29 cellular contexts compared by ENCODE assay signal in genomic region chr3:170840291-170840859, GRCh38. TPM values are rescaled to one million over a fixed set of nuclear protein-coding genes. Genes with fewer than 3 reads are reported as not detected.
DNase-seq lines count a peak whose midpoint lies in the region; ATAC-seq, FAIRE-seq and TF ChIP-seq lines count a peak whose summit lies in the region.
"Had no signal": no experiment of that assay in that cellular context is flagged by ENCODE, and none has a peak within 500 bp of the region (broad histone marks: within the 10 kb centered on the region; RNA-seq: fewer than 3 reads in every experiment).

No MANE protein-coding gene starts in this region.

- FAIRE-seq in K562 (lab: Jason Lieb, UNC): no peak
- FAIRE-seq: A204.1, keratinocyte had no signal

- no peaks in the 10 kb centered on the region for H3K4me1 Mint-ChIP-seq in activated naive CD4-positive, alpha-beta T cell treated with anti-CD3 and anti-CD28 coated beads for 36 hours (ENCODE audit: low read depth)
- H3K4me1 Mint-ChIP-seq in activated naive CD4-positive, alpha-beta T cell treated with anti-CD3 and anti-CD28 coated beads, Interleukin-2, amount 10 ng/mL, durations not matched to agents 7 days and 5 days: no peaks in the 10 kb centered on the region
- H3K4me1 Mint-ChIP-seq: CD14-positive monocyte; central memory CD8-positive, alpha-beta T cell; naive thymus-derived CD4-positive, alpha-beta T cell; stimulated activated naive CD8-positive, alpha-beta T cell treated with anti-CD3 and anti-CD28 coated beads, Interleukin-15, amount 100 ng/mL, for 72 hours had no signal

- H4K20me1 ChIP-seq in K562 (replicated peaks; ENCODE audit: control insufficient read depth, insufficient read depth, low read length): no peaks in the 10 kb centered on the region

- no peak for TF ChIP-seq CTCF in K562 (IDR thresholded peaks at IDR 0.05 in 2 of 3, conservative IDR thresholded peaks at IDR 0.05 in 1 of 3; ENCODE audit: insufficient read depth in 2 of 3, low read depth in 1 of 3, low read length in 3 of 3)

- ATAC-seq in K562 (no peak), GM18873 (IDR thresholded peaks at IDR 0.05; ENCODE audit: low FRiP score, unreplicated experiment) (no peak)
- ATAC-seq: naive thymus-derived CD4-positive, alpha-beta T cell; stimulated activated naive CD8-positive, alpha-beta T cell treated with anti-CD3 and anti-CD28 coated beads, Interleukin-15, amount 100 ng/mL, for 72 hours had no signal

- no peak overlapping the region for H3K9ac ChIP-seq in K562 (ENCODE audit: insufficient read depth in 1 of 2, low read depth in 2 of 2, low read length in 2 of 2)
- H3K9ac ChIP-seq: parathyroid adenoma had no signal

- TF ChIP-seq RAD21 in K562 (CRISPR knock-in tag; conservative IDR thresholded peaks at IDR 0.05 in 1 of 2, IDR thresholded peaks at IDR 0.05 in 1 of 2): no peak

- no peaks in the 10 kb centered on the region for H3K9me3 ChIP-seq in K562 (replicated peaks; ENCODE audit: control insufficient read depth, insufficient read depth, low read depth, low read length)
- H3K9me3 ChIP-seq: esophagus squamous epithelium, upper lobe of left lung had no signal

- H3K4me2 ChIP-seq in K562 (ENCODE audit: insufficient read depth, low read length): no peak overlapping the region

- H3K4me3 ChIP-seq in K562: no peak overlapping the region
- H3K4me3 ChIP-seq: esophagus squamous epithelium, skin epidermis, upper lobe of left lung had no signal

- peak overlapping the region; percentile 63 for H3K27ac Mint-ChIP-seq in activated naive CD4-positive, alpha-beta T cell treated with anti-CD3 and anti-CD28 coated beads for 36 hours
- H3K27ac Mint-ChIP-seq in activated naive CD4-positive, alpha-beta T cell treated with anti-CD3 and anti-CD28 coated beads, Interleukin-2, amount 10 ng/mL, durations not matched to agents 7 days and 5 days: no peak overlapping the region
- H3K27ac Mint-ChIP-seq: CD14-positive monocyte; naive thymus-derived CD4-positive, alpha-beta T cell; stimulated activated naive CD8-positive, alpha-beta T cell treated with anti-CD3 and anti-CD28 coated beads, Interleukin-15, amount 100 ng/mL, for 72 hours had no signal

- no peaks in the 10 kb centered on the region for H3K4me1 ChIP-seq in K562 (replicated peaks in 1 of 2; ENCODE audit: control insufficient read depth in 2 of 2, insufficient read depth in 2 of 2, low read length in 2 of 2)
- H3K4me1 ChIP-seq: esophagus squamous epithelium, parathyroid adenoma, upper lobe of left lung had no signal

- BruUV-seq in K562 (replicated peaks; lab: Mats Ljungman, UMichigan): no TSS peak

- no peaks in the 10 kb centered on the region for H3K36me3 ChIP-seq in K562 (ENCODE audit: control insufficient read depth, insufficient read depth, low read length)
- H3K36me3 ChIP-seq: esophagus squamous epithelium, upper lobe of left lung had no signal

- H3K4me3 Mint-ChIP-seq in activated naive CD4-positive, alpha-beta T cell treated with anti-CD3 and anti-CD28 coated beads for 36 hours: no peak overlapping the region
- no peak overlapping the region for H3K4me3 Mint-ChIP-seq in activated naive CD4-positive, alpha-beta T cell treated with anti-CD3 and anti-CD28 coated beads, Interleukin-2, amount 10 ng/mL, durations not matched to agents 7 days and 5 days
- H3K4me3 Mint-ChIP-seq: CD14-positive monocyte; central memory CD8-positive, alpha-beta T cell; naive thymus-derived CD4-positive, alpha-beta T cell; stimulated activated naive CD8-positive, alpha-beta T cell treated with anti-CD3 and anti-CD28 coated beads, Interleukin-15, amount 100 ng/mL, for 72 hours had no signal

- H3K27ac ChIP-seq in K562 (ENCODE audit: extremely low read depth, low read depth, low read length): no peak overlapping the region
- H3K27ac ChIP-seq: esophagus squamous epithelium, parathyroid adenoma, skin epidermis, upper lobe of left lung had no signal

- no peaks in the 10 kb centered on the region for H3K79me2 ChIP-seq in K562 (ENCODE audit: control insufficient read depth, insufficient read depth, low read length)
- H3K79me2 ChIP-seq: parathyroid adenoma had no signal

- H2AFZ ChIP-seq in K562 (ENCODE audit: low read depth, low read length): no peak overlapping the region
- H2AFZ ChIP-seq: parathyroid adenoma had no signal

- DNase-seq in activated naive CD4-positive, alpha-beta T cell treated with anti-CD3 and anti-CD28 coated beads for 36 hours: no peak
- DNase-seq in activated naive CD4-positive, alpha-beta T cell treated with anti-CD3 and anti-CD28 coated beads, Interleukin-2, amount 10 ng/mL, durations not matched to agents 7 days and 5 days: no peak
- DNase-seq in K562 (ENCODE audit: extremely low read depth in 1 of 4, low spot score in 3 of 4) (no peak), iris pigment epithelial cell (ENCODE audit: low read depth) (peak; percentile 35), T-helper 2 cell (no peak), NCI-H2107 treated with DMSO at 0.1 percent for 48 hours (lab: John Stamatoyannopoulos, UW; ENCODE audit: unreplicated experiment) (no peak)
- no peak for DNase-seq in stimulated activated CD4-positive, alpha-beta T cell treated with anti-CD3 and anti-CD28 coated beads, Interleukin-1b, Interleukin-23, amount 100 ng/mL, for 48 hours
- DNase-seq: activated CD4-positive, alpha-beta T cell treated with anti-CD3 and anti-CD28 coated beads for 48 hours; activated CD8-positive, alpha-beta memory T cell treated with anti-CD3 and anti-CD28 coated beads, Interleukin-2, amount 50 U/mL, for 4 hours; activated effector memory CD4-positive, alpha-beta T cell treated with Interleukin-2 at 50 U/mL for 16 hours; effector CD4-positive, alpha-beta T cell; esophagus squamous epithelium; hippocampal formation; mammary epithelial cell; naive thymus-derived CD4-positive, alpha-beta T cell; NCI-H1048; NCI-H2029; NCI-H524 treated with DMSO at 0.1 percent for 48 hours; stimulated activated CD4-positive, alpha-beta T cell treated with anti-CD3 and anti-CD28 coated beads, Interleukin-4, amount 100 ng/mL, for 1 hour; stimulated activated naive CD8-positive, alpha-beta T cell treated with anti-CD3 and anti-CD28 coated beads, Interleukin-15, amount 100 ng/mL, for 72 hours; T-helper 1 cell; upper lobe of left lung had no signal

- CTCF ChIA-PET in activated naive CD4-positive, alpha-beta T cell treated with anti-CD3 and anti-CD28 coated beads for 36 hours (lab: Charles Lee): interaction anchor here (0.7 to 1.6 kb wide), 2 partner anchors 28 to 533 kb away, joined by 3 to 6 read pairs; no protein-coding TSS in a partner anchor
- CTCF ChIA-PET in activated naive CD4-positive, alpha-beta T cell treated with anti-CD3 and anti-CD28 coated beads, Interleukin-2, amount 10 ng/mL, durations not matched to agents 7 days and 5 days (lab: Charles Lee): interaction anchor here (0.5 kb wide), 1 partner anchor 31 kb away, joined by 3 read pairs; no protein-coding TSS in a partner anchor
- CTCF ChIA-PET in K562 (lab: Yijun Ruan, JAX; ENCODE audit: low intra/inter-chr PET ratio): no interaction called here

- peaks cover 15% of the 10 kb centered on the region for H3K27me3 Mint-ChIP-seq in activated naive CD4-positive, alpha-beta T cell treated with anti-CD3 and anti-CD28 coated beads for 36 hours (ENCODE audit: low read depth)
- H3K27me3 Mint-ChIP-seq in activated naive CD4-positive, alpha-beta T cell treated with anti-CD3 and anti-CD28 coated beads, Interleukin-2, amount 10 ng/mL, durations not matched to agents 7 days and 5 days: peaks cover 15% of the 10 kb centered on the region

- H3K27me3 ChIP-seq in K562 (ENCODE audit: control insufficient read depth in 2 of 2, insufficient read depth in 2 of 2, low read length in 2 of 2): no peaks in the 10 kb centered on the region; a peak in 1 of 5 replicates
- H3K27me3 ChIP-seq: upper lobe of left lung had no signal

- WGBS in K562 (ENCODE audit: insufficient coverage, low coverage, missing lambda C conversion rate): 59% methylated on average over 2 of the region's 2 CpGs

- intact Hi-C loops in activated naive CD4-positive, alpha-beta T cell treated with anti-CD3 and anti-CD28 coated beads for 36 hours (cut with micrococcal nuclease): no loop called here
- intact Hi-C loops in K562 (cut with micrococcal nuclease): no loop called here

- no peak for TF ChIP-seq EP300 in K562 (IDR thresholded peaks at IDR 0.05; ENCODE audit: low read length)

- POLR2A ChIA-PET in K562 (lab: Yijun Ruan, JAX): interaction anchor here (0.5 to 1.8 kb wide), 9 partner anchors 11 to 729 kb away, joined by 3 to 5 read pairs (median 3); no protein-coding TSS in a partner anchor

- no peak for TF ChIP-seq POLR2A in K562 (conservative IDR thresholded peaks at IDR 0.05)

- H3K9me3 Mint-ChIP-seq in activated naive CD4-positive, alpha-beta T cell treated with anti-CD3 and anti-CD28 coated beads for 36 hours: peaks cover 2% of the 10 kb centered on the region
- H3K9me3 Mint-ChIP-seq in activated naive CD4-positive, alpha-beta T cell treated with anti-CD3 and anti-CD28 coated beads, Interleukin-2, amount 10 ng/mL, durations not matched to agents 7 days and 5 days: peaks cover 5% of the 10 kb centered on the region
- H3K9me3 Mint-ChIP-seq: central memory CD8-positive, alpha-beta T cell; stimulated activated naive CD8-positive, alpha-beta T cell treated with anti-CD3 and anti-CD28 coated beads, Interleukin-15, amount 100 ng/mL, for 72 hours had no signal

- in situ Hi-C loops in K562 (cut with MboI): no loop called here

- H3K9me1 ChIP-seq in K562 (ENCODE audit: control insufficient read depth, insufficient read depth, low read length): no peaks in the 10 kb centered on the region

- no peaks in the 10 kb centered on the region for H3K36me3 Mint-ChIP-seq in activated naive CD4-positive, alpha-beta T cell treated with anti-CD3 and anti-CD28 coated beads for 36 hours (ENCODE audit: low read depth)
- no peaks in the 10 kb centered on the region for H3K36me3 Mint-ChIP-seq in activated naive CD4-positive, alpha-beta T cell treated with anti-CD3 and anti-CD28 coated beads, Interleukin-2, amount 10 ng/mL, durations not matched to agents 7 days and 5 days
- H3K36me3 Mint-ChIP-seq: CD14-positive monocyte had no signal

RNA-seq across cellular contexts. Expression of gene RPL22L1, which starts 29.6 kb away (rescaled TPM):
- 100 to 1,000 TPM; 480 to 525 TPM for total RNA-seq in activated naive CD4-positive, alpha-beta T cell treated with anti-CD3 and anti-CD28 coated beads for 36 hours
- total RNA-seq in K562 (2011; cell fraction: chromatin; rRNA removed; ENCODE audit: low replicate concordance): 14.7 and 33.8 TPM in 2 replicates
- 13.4 and 13.8 TPM in 2 replicates for total RNA-seq in K562 (2011; cell fraction: nucleolus; rRNA removed)
- total RNA-seq in K562 (2011; cell fraction: nucleoplasm; rRNA removed): 28.4 and 41.3 TPM in 2 replicates
- total RNA-seq in K562 (2014; rRNA removed): 31.6 and 67.6 TPM in 2 replicates
- 139 and 156 TPM in 2 replicates for total RNA-seq in K562 (2014; rRNA removed; fragmentation: Illumina TruSeq; extraction: Trizol)
- total RNA-seq in K562 (2015; rRNA removed; fragmentation: Illumina TruSeq; extraction: Trizol): 120 and 137 TPM in 2 replicates
- 53.9 and 64.7 TPM in 2 replicates for total RNA-seq in K562 (2021)
- 64.5 and 98.3 TPM in 2 replicates for polyA plus RNA-seq in K562 (2011; rRNA removed)
- polyA plus RNA-seq in K562 (2011; cell fraction: cytosol; rRNA removed): 10.8 and 27.7 TPM in 2 replicates
- polyA plus RNA-seq in K562 (2011; cell fraction: nucleus; rRNA removed): 17.0 and 24.0 TPM in 2 replicates
- 60.5 and 95.5 TPM in 2 replicates for polyA plus RNA-seq in K562 (2012)
- 84.4 and 99.0 TPM in 2 replicates for polyA plus RNA-seq in K562 (2014; fragmentation: Illumina TruSeq; extraction: Trizol)
- 100 to 1,000 TPM; 108 to 111 TPM for polyA plus RNA-seq in K562 (2014; fragmentation: Nextera tagmentation; extraction: Ambion mirVana)
- polyA plus RNA-seq in K562 (2014; rRNA removed): 141 and 198 TPM in 2 replicates
- polyA minus RNA-seq in K562 (2011; rRNA and poly(A)+ RNA removed): 30.1 and 30.6 TPM in 2 replicates
- polyA minus RNA-seq in K562 (2011; cell fraction: cytosol; rRNA and poly(A)+ RNA removed): 5.5 and 30.3 TPM in 2 replicates
- 14.9 and 22.3 TPM in 2 replicates for polyA minus RNA-seq in K562 (2011; cell fraction: nucleus; rRNA and poly(A)+ RNA removed)
